In genomic region chr4:77715414-77716290, GRCh38 we compare ENCODE assay signal across 16 cellular contexts.
DNase-seq lines count a peak whose midpoint lies in the region; ATAC-seq lines count a peak whose summit lies in the region.
"Had no signal": no experiment of that assay in that cellular context is flagged by ENCODE, and none has a peak within 500 bp of the region (broad histone marks: within the 10 kb centered on the region; RNA-seq: fewer than 3 reads in every experiment).

No MANE protein-coding gene starts in this region.

- no peaks in the 10 kb centered on the region for H3K9me3 Mint-ChIP-seq in activated naive CD4-positive, alpha-beta T cell treated with anti-CD3 and anti-CD28 coated beads, Interleukin-2, amount 10 ng/mL, durations not matched to agents 7 days and 5 days
- H3K9me3 Mint-ChIP-seq in activated T-helper 1 cell treated with anti-CD3 and anti-CD28 coated beads, Interleukin-12 subunit alpha, Interleukin-12 subunit beta, Interleukin-2, Interleukin-4 antibody, amounts not matched to agents 30 ng/mL and 10 ng/mL and 1 ng/mL, durations not matched to agents 14 hours and 24 hours and 36 hours = no peaks in the 10 kb centered on the region
- no peaks in the 10 kb centered on the region for H3K9me3 Mint-ChIP-seq in immature natural killer cell
- H3K9me3 Mint-ChIP-seq: nephron had no signal

- H3K27me3 Mint-ChIP-seq in activated naive CD4-positive, alpha-beta T cell treated with anti-CD3 and anti-CD28 coated beads, Interleukin-2, amount 10 ng/mL, durations not matched to agents 7 days and 5 days = no peaks in the 10 kb centered on the region
- no peaks in the 10 kb centered on the region for H3K27me3 Mint-ChIP-seq in activated T-helper 1 cell treated with anti-CD3 and anti-CD28 coated beads, Interleukin-12 subunit alpha, Interleukin-12 subunit beta, Interleukin-2, Interleukin-4 antibody, amounts not matched to agents 30 ng/mL and 10 ng/mL and 1 ng/mL, durations not matched to agents 14 hours and 24 hours and 36 hours (ENCODE audit: insufficient read depth)
- H3K27me3 Mint-ChIP-seq in immature natural killer cell (ENCODE audit: low read depth in 3 of 3) = peaks cover 6 to 15% (median 7%) of the 10 kb centered on the region in 3 donors

- peaks cover 37% of the 10 kb centered on the region for H3K4me1 Mint-ChIP-seq in activated naive CD4-positive, alpha-beta T cell treated with anti-CD3 and anti-CD28 coated beads, Interleukin-2, amount 10 ng/mL, durations not matched to agents 7 days and 5 days
- H3K4me1 Mint-ChIP-seq in activated T-helper 1 cell treated with anti-CD3 and anti-CD28 coated beads, Interleukin-12 subunit alpha, Interleukin-12 subunit beta, Interleukin-2, Interleukin-4 antibody, amounts not matched to agents 30 ng/mL and 10 ng/mL and 1 ng/mL, durations not matched to agents 14 hours and 24 hours and 36 hours (ENCODE audit: low read depth) = peaks cover 31% of the 10 kb centered on the region
- peaks cover 12 to 59% of the 10 kb centered on the region in 2 donors for H3K4me1 Mint-ChIP-seq in immature natural killer cell

- H3K4me3 Mint-ChIP-seq in activated naive CD4-positive, alpha-beta T cell treated with anti-CD3 and anti-CD28 coated beads, Interleukin-2, amount 10 ng/mL, durations not matched to agents 7 days and 5 days = no peak overlapping the region
- peak overlapping the region; percentile 39 for H3K4me3 Mint-ChIP-seq in activated T-helper 1 cell treated with anti-CD3 and anti-CD28 coated beads, Interleukin-12 subunit alpha, Interleukin-12 subunit beta, Interleukin-2, Interleukin-4 antibody, amounts not matched to agents 30 ng/mL and 10 ng/mL and 1 ng/mL, durations not matched to agents 14 hours and 24 hours and 36 hours
- H3K4me3 Mint-ChIP-seq in immature natural killer cell = no peak overlapping the region
- H3K4me3 Mint-ChIP-seq: nephron had no signal

- DNase-seq in activated naive CD4-positive, alpha-beta T cell treated with anti-CD3 and anti-CD28 coated beads, Interleukin-2, amount 10 ng/mL, durations not matched to agents 7 days and 5 days = no peak
- no peak for DNase-seq in activated naive CD4-positive, alpha-beta T cell treated with anti-CD3 and anti-CD28 coated beads, Interleukin-2, amount 50 U/mL, for 16 hours
- DNase-seq in activated T-helper 1 cell treated with anti-CD3 and anti-CD28 coated beads, Interleukin-12 subunit alpha, Interleukin-12 subunit beta, Interleukin-2, Interleukin-4 antibody, amounts not matched to agents 30 ng/mL and 10 ng/mL and 1 ng/mL, durations not matched to agents 14 hours and 24 hours and 36 hours (ENCODE audit: low spot score) = no peak
- no peak for DNase-seq in immature natural killer cell
- no peak for DNase-seq in Right ventricle myocardium superior
- no peak for DNase-seq in stimulated activated CD8-positive, alpha-beta memory T cell treated with anti-CD3 and anti-CD28 coated beads, Interleukin-4, amount 100 ng/mL, for 48 hours
- DNase-seq: Caco-2, DMS79, GDM1, glutamatergic neuron, midbrain, MV-4-11, retina, trophoblast cell had no signal

- peaks cover 67% of the 10 kb centered on the region for H3K36me3 Mint-ChIP-seq in activated naive CD4-positive, alpha-beta T cell treated with anti-CD3 and anti-CD28 coated beads, Interleukin-2, amount 10 ng/mL, durations not matched to agents 7 days and 5 days
- H3K36me3 Mint-ChIP-seq in activated T-helper 1 cell treated with anti-CD3 and anti-CD28 coated beads, Interleukin-12 subunit alpha, Interleukin-12 subunit beta, Interleukin-2, Interleukin-4 antibody, amounts not matched to agents 30 ng/mL and 10 ng/mL and 1 ng/mL, durations not matched to agents 14 hours and 24 hours and 36 hours (ENCODE audit: low read depth) = peaks cover 49% of the 10 kb centered on the region
- H3K36me3 Mint-ChIP-seq in immature natural killer cell = peaks cover 18 to 29% (median 22%) of the 10 kb centered on the region in 3 donors

- H3K27ac Mint-ChIP-seq in activated naive CD4-positive, alpha-beta T cell treated with anti-CD3 and anti-CD28 coated beads, Interleukin-2, amount 10 ng/mL, durations not matched to agents 7 days and 5 days = peak overlapping the region; percentile 77
- peak overlapping the region; percentile 70 for H3K27ac Mint-ChIP-seq in activated T-helper 1 cell treated with anti-CD3 and anti-CD28 coated beads, Interleukin-12 subunit alpha, Interleukin-12 subunit beta, Interleukin-2, Interleukin-4 antibody, amounts not matched to agents 30 ng/mL and 10 ng/mL and 1 ng/mL, durations not matched to agents 14 hours and 24 hours and 36 hours
- H3K27ac Mint-ChIP-seq in immature natural killer cell = peak overlapping the region in 5 of 6 donors; percentile 39 to 82 (median 64)

- ATAC-seq in Right ventricle myocardium superior (ENCODE audit: poor library complexity) = no peak
- no peak for ATAC-seq in GM19395 (IDR thresholded peaks at IDR 0.05; ENCODE audit: unreplicated experiment)

- CTCF ChIA-PET in activated naive CD4-positive, alpha-beta T cell treated with anti-CD3 and anti-CD28 coated beads, Interleukin-2, amount 10 ng/mL, durations not matched to agents 7 days and 5 days (lab: Charles Lee) = no interaction called here

- intact Hi-C loops in activated T-helper 1 cell treated with anti-CD3 and anti-CD28 coated beads, Interleukin-12 subunit alpha, Interleukin-12 subunit beta, Interleukin-2, Interleukin-4 antibody, amounts not matched to agents 30 ng/mL and 10 ng/mL and 1 ng/mL, durations not matched to agents 14 hours and 24 hours and 36 hours (cut with micrococcal nuclease) = no loop called here
- intact Hi-C loops in Right ventricle myocardium superior (cut with DNase I) = no loop called here
